Comparison of ENCODE assay signal across 29 cellular contexts in genomic region chr2:203846490-203847105, GRCh38. TPM values are rescaled to one million over a fixed set of nuclear protein-coding genes. Genes with fewer than 3 reads are reported as not detected.
"Had no signal": no experiment of that assay in that cellular context is flagged by ENCODE, and none has a peak within 500 bp of the region (broad histone marks: within the 10 kb centered on the region; RNA-seq: fewer than 3 reads in every experiment).

No MANE protein-coding gene starts in this region.

- H3K9me3 Mint-ChIP-seq: activated T-helper 17 cell treated with anti-CD3 and anti-CD28 coated beads, Interleukin-2, amount 50 U/mL, for 72 hours; mesothelial cell of epicardium; WTC11 had no signal

- H3K36me3 ChIP-seq: breast epithelium, neutrophil, ovary, prostate gland, spleen, tibial nerve had no signal

- H3K9me3 ChIP-seq: breast epithelium, neutrophil, ovary, prostate gland, spleen, tibial nerve had no signal

- H3K27me3 ChIP-seq: breast epithelium, neutrophil, ovary, spleen, tibial nerve had no signal

- DNase-seq: activated CD4-positive, alpha-beta T cell treated with anti-CD3 and anti-CD28 coated beads for 1 hour; activated CD4-positive, alpha-beta T cell treated with anti-CD3 and anti-CD28 coated beads, Interleukin-2, amount 10 ng/mL, durations not matched to agents 7 days and 5 days; activated CD8-positive, alpha-beta T cell treated with anti-CD3 and anti-CD28 coated beads for 36 hours; activated gamma-delta T cell treated with Interleukin-2 at 50 U/mL for 16 hours; activated naive CD4-positive, alpha-beta T cell treated with anti-CD3 and anti-CD28 coated beads, Interleukin-2, amount 50 U/mL, for 16 hours; activated T-cell treated with anti-CD3 and anti-CD28 coated beads, Interleukin-2, amount 50 U/mL, for 4 hours; amygdala; dorsolateral prefrontal cortex; effector memory CD8-positive, alpha-beta T cell; erythroblast; kidney glomerular epithelial cell; naive B cell; nephron progenitor cell; ovary; retina; spleen; stimulated activated naive CD4-positive, alpha-beta T cell; SW 1271 had no signal

- H3K36me3 Mint-ChIP-seq: mesothelial cell of epicardium, naive B cell, WTC11 had no signal

- H3K4me1 ChIP-seq: breast epithelium, prostate gland, spleen, tibial nerve had no signal

- H3K27ac Mint-ChIP-seq: activated CD4-positive, alpha-beta T cell treated with anti-CD3 and anti-CD28 coated beads, Interleukin-2, amount 10 ng/mL, durations not matched to agents 7 days and 5 days; activated CD8-positive, alpha-beta T cell treated with anti-CD3 and anti-CD28 coated beads for 36 hours; activated T-helper 17 cell treated with anti-CD3 and anti-CD28 coated beads, Interleukin-2, amount 50 U/mL, for 72 hours; effector memory CD8-positive, alpha-beta T cell; mesothelial cell of epicardium; naive B cell; nephron progenitor cell; T-helper 1 cell treated with Interleukin-12 subunit alpha and Interleukin-12 subunit beta and Interleukin-4 antibody, amounts not matched to agents 30 μg/mL and 1 μg/mL, for 36 hours; WTC11 had no signal

- H3K4me1 Mint-ChIP-seq: mesothelial cell of epicardium, naive B cell, WTC11 had no signal

- ATAC-seq: activated CD8-positive, alpha-beta T cell treated with anti-CD3 and anti-CD28 coated beads for 36 hours; activated T-cell treated with anti-CD3 and anti-CD28 coated beads, Interleukin-2, amount 50 U/mL, for 4 hours; activated T-helper 17 cell treated with anti-CD3 and anti-CD28 coated beads, Interleukin-2, amount 50 U/mL, for 72 hours; effector memory CD8-positive, alpha-beta T cell; WTC11 had no signal

- H3K27me3 Mint-ChIP-seq: activated CD4-positive, alpha-beta T cell treated with anti-CD3 and anti-CD28 coated beads, Interleukin-2, amount 10 ng/mL, durations not matched to agents 7 days and 5 days; activated CD8-positive, alpha-beta T cell treated with anti-CD3 and anti-CD28 coated beads for 36 hours; activated T-helper 17 cell treated with anti-CD3 and anti-CD28 coated beads, Interleukin-2, amount 50 U/mL, for 72 hours; effector memory CD8-positive, alpha-beta T cell had no signal

- H3K27ac ChIP-seq: breast epithelium, dorsolateral prefrontal cortex, neutrophil, ovary, prostate gland, spleen, tibial nerve had no signal

- H3K4me3 ChIP-seq: breast epithelium, coronary artery, dorsolateral prefrontal cortex, ovary, prostate gland, spleen, tibial nerve had no signal

- H3K4me3 Mint-ChIP-seq: activated CD4-positive, alpha-beta T cell treated with anti-CD3 and anti-CD28 coated beads, Interleukin-2, amount 10 ng/mL, durations not matched to agents 7 days and 5 days; activated CD8-positive, alpha-beta T cell treated with anti-CD3 and anti-CD28 coated beads for 36 hours; activated T-cell treated with anti-CD3 and anti-CD28 coated beads, Interleukin-2, amount 50 U/mL, for 4 hours; activated T-helper 17 cell treated with anti-CD3 and anti-CD28 coated beads, Interleukin-2, amount 50 U/mL, for 72 hours; effector memory CD8-positive, alpha-beta T cell; mesothelial cell of epicardium; naive B cell; nephron progenitor cell; T-helper 1 cell treated with Interleukin-12 subunit alpha and Interleukin-12 subunit beta and Interleukin-4 antibody, amounts not matched to agents 30 μg/mL and 1 μg/mL, for 36 hours; WTC11 had no signal

RNA-seq across cellular contexts. Expression of gene CTLA4, which starts 21.0 kb away (rescaled TPM):
- total RNA-seq: fibroblast of villous mesenchyme, mesothelial cell of epicardium, temporal lobe, tibial nerve had no signal
